Comparison of ENCODE assay signal across 1 cellular context in genomic region chr10:87915406-87915805, GRCh38.
TF ChIP-seq lines count a peak whose summit lies in the region.

No MANE protein-coding gene starts in this region.

TF ChIP-seq in endothelial cell of umbilical vein, 7 proteins besides CTCF, POLR2A, EP300 and RAD21:
- TF ChIP-seq JUN (IDR thresholded peaks at IDR 0.05; ENCODE audit: borderline replicate concordance, insufficient read depth, insufficient read length, low read depth): no peak
- no peak for TF ChIP-seq POLR2AphosphoS5 (IDR thresholded peaks at IDR 0.05; ENCODE audit: insufficient read depth, low read depth, low read length)
- TF ChIP-seq FOS (IDR thresholded peaks at IDR 0.05; ENCODE audit: borderline replicate concordance, insufficient read depth, low read length): no peak
- TF ChIP-seq GATA2 (IDR thresholded peaks at IDR 0.05; ENCODE audit: insufficient read depth, insufficient read length, low read depth, low read length): no peak
- no peak for TF ChIP-seq EZH2 (IDR thresholded peaks at IDR 0.05; ENCODE audit: borderline replicate concordance, low read depth, low read length, severe bottlenecking)
- TF ChIP-seq, protein P1, sequence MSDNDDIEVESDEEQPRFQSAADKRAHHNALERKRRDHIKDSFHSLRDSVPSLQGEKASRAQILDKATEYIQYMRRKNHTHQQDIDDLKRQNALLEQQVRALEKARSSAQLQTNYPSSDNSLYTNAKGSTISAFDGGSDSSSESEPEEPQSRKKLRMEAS (IDR thresholded peaks at IDR 0.05; ENCODE audit: insufficient read depth, insufficient read length): no peak
- no peak for TF ChIP-seq MYC (IDR thresholded peaks at IDR 0.05; ENCODE audit: low read depth, low read length)
